ENCODE assay signal across 1 cellular context in genomic region chr5:134537297-134537696, GRCh38.
TF ChIP-seq lines count a peak whose summit lies in the region.

No MANE protein-coding gene starts in this region.

TF ChIP-seq in GM23338, 12 proteins besides CTCF, POLR2A, EP300 and RAD21 (continued from another document):
- TF ChIP-seq ZNF462 (CRISPR knock-in tag; IDR thresholded peaks at IDR 0.05): no peak
- no peak for TF ChIP-seq STAT1 (IDR thresholded peaks at IDR 0.05; ENCODE audit: unreplicated experiment)
- no peak for TF ChIP-seq EZH2phosphoT487 (IDR thresholded peaks at IDR 0.05; ENCODE audit: unreplicated experiment)
- TF ChIP-seq, protein P1, sequence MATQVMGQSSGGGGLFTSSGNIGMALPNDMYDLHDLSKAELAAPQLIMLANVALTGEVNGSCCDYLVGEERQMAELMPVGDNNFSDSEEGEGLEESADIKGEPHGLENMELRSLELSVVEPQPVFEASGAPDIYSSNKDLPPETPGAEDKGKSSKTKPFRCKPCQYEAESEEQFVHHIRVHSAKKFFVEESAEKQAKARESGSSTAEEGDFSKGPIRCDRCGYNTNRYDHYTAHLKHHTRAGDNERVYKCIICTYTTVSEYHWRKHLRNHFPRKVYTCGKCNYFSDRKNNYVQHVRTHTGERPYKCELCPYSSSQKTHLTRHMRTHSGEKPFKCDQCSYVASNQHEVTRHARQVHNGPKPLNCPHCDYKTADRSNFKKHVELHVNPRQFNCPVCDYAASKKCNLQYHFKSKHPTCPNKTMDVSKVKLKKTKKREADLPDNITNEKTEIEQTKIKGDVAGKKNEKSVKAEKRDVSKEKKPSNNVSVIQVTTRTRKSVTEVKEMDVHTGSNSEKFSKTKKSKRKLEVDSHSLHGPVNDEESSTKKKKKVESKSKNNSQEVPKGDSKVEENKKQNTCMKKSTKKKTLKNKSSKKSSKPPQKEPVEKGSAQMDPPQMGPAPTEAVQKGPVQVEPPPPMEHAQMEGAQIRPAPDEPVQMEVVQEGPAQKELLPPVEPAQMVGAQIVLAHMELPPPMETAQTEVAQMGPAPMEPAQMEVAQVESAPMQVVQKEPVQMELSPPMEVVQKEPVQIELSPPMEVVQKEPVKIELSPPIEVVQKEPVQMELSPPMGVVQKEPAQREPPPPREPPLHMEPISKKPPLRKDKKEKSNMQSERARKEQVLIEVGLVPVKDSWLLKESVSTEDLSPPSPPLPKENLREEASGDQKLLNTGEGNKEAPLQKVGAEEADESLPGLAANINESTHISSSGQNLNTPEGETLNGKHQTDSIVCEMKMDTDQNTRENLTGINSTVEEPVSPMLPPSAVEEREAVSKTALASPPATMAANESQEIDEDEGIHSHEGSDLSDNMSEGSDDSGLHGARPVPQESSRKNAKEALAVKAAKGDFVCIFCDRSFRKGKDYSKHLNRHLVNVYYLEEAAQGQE (IDR thresholded peaks at IDR 0.05; ENCODE audit: unreplicated experiment): no peak
- TF ChIP-seq POLR2AphosphoS5 (IDR thresholded peaks at IDR 0.05; ENCODE audit: low read depth): no peak
- TF ChIP-seq ZNF331 (CRISPR knock-in tag; IDR thresholded peaks at IDR 0.05; ENCODE audit: low read depth): no peak
- TF ChIP-seq ZNF114 (CRISPR knock-in tag; IDR thresholded peaks at IDR 0.05): no peak
- TF ChIP-seq, protein P2, sequence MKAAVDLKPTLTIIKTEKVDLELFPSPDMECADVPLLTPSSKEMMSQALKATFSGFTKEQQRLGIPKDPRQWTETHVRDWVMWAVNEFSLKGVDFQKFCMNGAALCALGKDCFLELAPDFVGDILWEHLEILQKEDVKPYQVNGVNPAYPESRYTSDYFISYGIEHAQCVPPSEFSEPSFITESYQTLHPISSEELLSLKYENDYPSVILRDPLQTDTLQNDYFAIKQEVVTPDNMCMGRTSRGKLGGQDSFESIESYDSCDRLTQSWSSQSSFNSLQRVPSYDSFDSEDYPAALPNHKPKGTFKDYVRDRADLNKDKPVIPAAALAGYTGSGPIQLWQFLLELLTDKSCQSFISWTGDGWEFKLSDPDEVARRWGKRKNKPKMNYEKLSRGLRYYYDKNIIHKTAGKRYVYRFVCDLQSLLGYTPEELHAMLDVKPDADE (IDR thresholded peaks at IDR 0.05): no peak
- no peak for TF ChIP-seq NANOG (IDR thresholded peaks at IDR 0.05; ENCODE audit: borderline replicate concordance)
- TF ChIP-seq CREB1 (CRISPR knock-in tag; IDR thresholded peaks at IDR 0.05; ENCODE audit: low read depth): no peak
